8 cellular contexts compared by ENCODE assay signal in genomic region chr4:680931-681645, GRCh38. TPM values are rescaled to one million over a fixed set of nuclear protein-coding genes. Genes with fewer than 3 reads are reported as not detected.
DNase-seq lines count a peak whose midpoint lies in the region; ATAC-seq and TF ChIP-seq lines count a peak whose summit lies in the region.

No MANE protein-coding gene starts in this region.

- H3K27ac ChIP-seq in fibroblast of lung (ENCODE audit: insufficient read depth, low read length) (no peak overlapping the region), neural progenitor cell (no peak overlapping the region)

- peak overlapping the region; percentile 72 for H3K4me3 Mint-ChIP-seq in neural progenitor cell

- H3K79me2 ChIP-seq in fibroblast of lung (ENCODE audit: control insufficient read depth, insufficient read depth, low read length) (no peaks in the 10 kb centered on the region), neural progenitor cell (ENCODE audit: low read depth) (no peaks in the 10 kb centered on the region)

- H3K27ac Mint-ChIP-seq in neural progenitor cell, result no peak overlapping the region

- peaks cover 3% of the 10 kb centered on the region for H3K9me3 Mint-ChIP-seq in neural progenitor cell

- ATAC-seq in GM19351 (IDR thresholded peaks at IDR 0.05; ENCODE audit: unreplicated experiment), result no peak
- ATAC-seq in HG03095 (IDR thresholded peaks at IDR 0.05; ENCODE audit: unreplicated experiment), result no peak

- peaks cover 4% of the 10 kb centered on the region for H3F3A ChIP-seq in neural progenitor cell (ENCODE audit: low read depth)

- TF ChIP-seq CTCF in fibroblast of lung (conservative IDR thresholded peaks at IDR 0.05 in 1 of 2, IDR thresholded peaks at IDR 0.05 in 1 of 2; ENCODE audit: low read depth in 1 of 2, low read length in 2 of 2) (no peak), neural progenitor cell (IDR thresholded peaks at IDR 0.05) (no peak)

- DNase-seq in COLO668 (lab: John Stamatoyannopoulos, UW; ENCODE audit: unreplicated experiment), result peak; percentile 65
- peak; percentile 33 for DNase-seq in HT1080 (ENCODE audit: low read depth)
- DNase-seq in activated CD8-positive, alpha-beta memory T cell treated with anti-CD3 and anti-CD28 coated beads, Interleukin-2, amount 50 U/mL, for 4 hours, result peak; percentile 55
- peak in 1 of 2 donors; percentile 37 for DNase-seq in fibroblast of lung (ENCODE audit: low read depth in 2 of 2)
- DNase-seq in neural progenitor cell (ENCODE audit: low spot score), result peak; percentile 80
- DNase-seq in occipital lobe (lab: John Stamatoyannopoulos, UW), result no peak

- H3K9me3 ChIP-seq in fibroblast of lung (ENCODE audit: control insufficient read depth, insufficient read depth, low read depth, low read length), result no peaks in the 10 kb centered on the region
- H3K9me3 ChIP-seq in neural progenitor cell (ENCODE audit: low read depth), result no peaks in the 10 kb centered on the region

- peak overlapping the region; percentile 82 for H3K4me2 ChIP-seq in fibroblast of lung (ENCODE audit: extremely low read depth, insufficient read depth, low read length)
- peak overlapping the region; percentile 99 for H3K4me2 ChIP-seq in neural progenitor cell

- H3K4me1 Mint-ChIP-seq in neural progenitor cell, result peaks cover 6% of the 10 kb centered on the region

- H3K4me3 ChIP-seq in fibroblast of lung (replicated peaks in 1 of 4; ENCODE audit: control extremely low read depth in 1 of 4, insufficient read depth in 1 of 4, low read depth in 3 of 4, low read length in 4 of 4) (peak overlapping the region in 3 of 4 experiments; percentile 35 to 52 (median 41)), neural progenitor cell (peak overlapping the region; percentile 61)

- H2AFZ ChIP-seq in fibroblast of lung (ENCODE audit: low read length) (no peak overlapping the region), neural progenitor cell (replicated peaks) (peak overlapping the region; percentile 79)

- H3K4me1 ChIP-seq in fibroblast of lung (ENCODE audit: control insufficient read depth, extremely low read depth, insufficient read depth, low read length) (no peaks in the 10 kb centered on the region), neural progenitor cell (peaks cover 8% of the 10 kb centered on the region)

- H3K27me3 ChIP-seq in fibroblast of lung (ENCODE audit: control insufficient read depth, insufficient read depth, low read length) (no peaks in the 10 kb centered on the region), neural progenitor cell (peaks cover 10% of the 10 kb centered on the region)

- H3K36me3 Mint-ChIP-seq in neural progenitor cell, result no peaks in the 10 kb centered on the region

- H3K27me3 Mint-ChIP-seq in neural progenitor cell (ENCODE audit: insufficient read depth, low read depth), result peaks cover 6% of the 10 kb centered on the region

- no peaks in the 10 kb centered on the region for H3K36me3 ChIP-seq in fibroblast of lung (ENCODE audit: control insufficient read depth, insufficient read depth, low read length)
- H3K36me3 ChIP-seq in neural progenitor cell, result no peaks in the 10 kb centered on the region

- H4K20me1 ChIP-seq in fibroblast of lung (ENCODE audit: control insufficient read depth, extremely low read depth, insufficient read depth, low read length), result no peaks in the 10 kb centered on the region
- H4K20me1 ChIP-seq in neural progenitor cell (ENCODE audit: low read depth), result no peaks in the 10 kb centered on the region

- peak overlapping the region; percentile 7 for H3K9ac ChIP-seq in fibroblast of lung (ENCODE audit: insufficient read depth, low read length)
- no peak overlapping the region for H3K9ac ChIP-seq in neural progenitor cell

RNA-seq across cellular contexts. Expression of gene MYL5, which starts 6.7 kb away (rescaled TPM):
- 4.9 and 8.5 TPM in 2 replicates for total RNA-seq in HT1080 (2014; rRNA removed; shearing (Covaris generic))
- polyA plus RNA-seq in HT1080 (2015; cell fraction: cytosol; rRNA removed), result 4.2 and 5.9 TPM in 2 replicates
- polyA plus RNA-seq in HT1080 (2015; cell fraction: nucleus; rRNA removed), result 24.2 and 32.8 TPM in 2 replicates
- total RNA-seq in fibroblast of lung, result 13.4 and 14.4 TPM in 2 replicates
- 8.6 and 9.6 TPM in 2 replicates for polyA plus RNA-seq in fibroblast of lung
- polyA plus RNA-seq in fibroblast of lung (2012), result 16.7 and 19.1 TPM in 2 replicates
- 8.2 and 19.7 TPM in 2 replicates for polyA minus RNA-seq in fibroblast of lung (ENCODE audit: low replicate concordance)
- 0.21 and 10.0 TPM in 2 replicates for total RNA-seq in neural progenitor cell (ENCODE audit: low replicate concordance)
- total RNA-seq in occipital lobe, result 4.2 TPM

RNA-seq across cellular contexts. Expression of gene ATP5ME, which starts 7.0 kb away (rescaled TPM):
- 214 and 483 TPM in 2 replicates for total RNA-seq in HT1080 (2014; rRNA removed; shearing (Covaris generic))
- 141 and 278 TPM in 2 replicates for polyA plus RNA-seq in HT1080 (2015; cell fraction: cytosol; rRNA removed)
- polyA plus RNA-seq in HT1080 (2015; cell fraction: nucleus; rRNA removed), result 36.7 and 142 TPM in 2 replicates
- total RNA-seq in fibroblast of lung, result 204 and 257 TPM in 2 replicates
- 356 and 367 TPM in 2 replicates for polyA plus RNA-seq in fibroblast of lung
- polyA plus RNA-seq in fibroblast of lung (2012), result 848 and 872 TPM in 2 replicates
- polyA minus RNA-seq in fibroblast of lung (ENCODE audit: low replicate concordance), result 25.8 and 82.6 TPM in 2 replicates
- total RNA-seq in neural progenitor cell (ENCODE audit: low replicate concordance), result 95.1 and 114 TPM in 2 replicates
- 62.2 TPM for total RNA-seq in occipital lobe

RNA-seq across cellular contexts. Expression of gene SLC49A3, which starts 7.9 kb away (rescaled TPM):
- 0.07 TPM in 1 of 2 replicates, not detected in the other for total RNA-seq in HT1080 (2014; rRNA removed; shearing (Covaris generic))
- polyA plus RNA-seq in HT1080 (2015; cell fraction: cytosol; rRNA removed), result 0.03 TPM in 1 of 2 replicates, not detected in the other
- polyA plus RNA-seq in HT1080 (2015; cell fraction: nucleus; rRNA removed), result 0.14 TPM in 1 of 2 replicates, not detected in the other
- 3.9 and 5.1 TPM in 2 replicates for total RNA-seq in fibroblast of lung
- polyA plus RNA-seq in fibroblast of lung, result 0.42 and 0.62 TPM in 2 replicates
- polyA plus RNA-seq in fibroblast of lung (2012), result 0.99 and 1.1 TPM in 2 replicates
- polyA minus RNA-seq in fibroblast of lung (ENCODE audit: low replicate concordance), result 0.30 and 0.35 TPM in 2 replicates
- 1.9 and 3.4 TPM in 2 replicates for total RNA-seq in neural progenitor cell (ENCODE audit: low replicate concordance)
- total RNA-seq in occipital lobe, result 0.62 TPM

RNA-seq across cellular contexts. Expression of gene PCGF3, which starts 24.5 kb away (rescaled TPM):
- 30.9 and 34.9 TPM in 2 replicates for total RNA-seq in HT1080 (2014; rRNA removed; shearing (Covaris generic))
- 28.0 and 31.1 TPM in 2 replicates for polyA plus RNA-seq in HT1080 (2015; cell fraction: cytosol; rRNA removed)
- 56.1 and 63.5 TPM in 2 replicates for polyA plus RNA-seq in HT1080 (2015; cell fraction: nucleus; rRNA removed)
- total RNA-seq in fibroblast of lung (27.1 and 30.0 TPM in 2 replicates), neural progenitor cell (ENCODE audit: low replicate concordance) (44.7 and 59.1 TPM in 2 replicates), occipital lobe (82.7 TPM)
- polyA plus RNA-seq in fibroblast of lung, result 24.8 and 25.6 TPM in 2 replicates
- 21.9 and 25.8 TPM in 2 replicates for polyA plus RNA-seq in fibroblast of lung (2012)
- polyA minus RNA-seq in fibroblast of lung (ENCODE audit: low replicate concordance), result 42.8 and 80.2 TPM in 2 replicates

RNA-seq across cellular contexts. Expression of gene PDE6B, which starts 55.7 kb away (rescaled TPM):
- total RNA-seq in HT1080 (2014; rRNA removed; shearing (Covaris generic)), result 0.03 and 0.18 TPM in 2 replicates
- polyA plus RNA-seq in HT1080 (2015; cell fraction: cytosol; rRNA removed), result 0.44 and 0.51 TPM in 2 replicates
- not detected in 2 replicates for polyA plus RNA-seq in HT1080 (2015; cell fraction: nucleus; rRNA removed)
- total RNA-seq in fibroblast of lung, result 2.1 and 2.8 TPM in 2 replicates
- polyA plus RNA-seq in fibroblast of lung, result 0.15 TPM in 1 of 2 replicates, not detected in the other
- 0.40 TPM in 1 of 2 replicates, not detected in the other for polyA plus RNA-seq in fibroblast of lung (2012)
- polyA minus RNA-seq in fibroblast of lung (ENCODE audit: low replicate concordance), result 6.7 TPM in 1 of 2 replicates, not detected in the other
- 4.3 and 19.5 TPM in 2 replicates for total RNA-seq in neural progenitor cell (ENCODE audit: low replicate concordance)
- 5.6 TPM for total RNA-seq in occipital lobe
